In genomic region chr2:26942543-26943295, GRCh38 we compare ENCODE assay signal across 8 cellular contexts. TPM values are rescaled to one million over a fixed set of nuclear protein-coding genes. Genes with fewer than 3 reads are reported as not detected.
DNase-seq lines count a peak whose midpoint lies in the region; ATAC-seq and TF ChIP-seq lines count a peak whose summit lies in the region.

No MANE protein-coding gene starts in this region.

- H3K27ac ChIP-seq in CD4-positive, alpha-beta memory T cell (ENCODE audit: low read depth, low read length): no peak overlapping the region
- no peak overlapping the region for H3K27ac ChIP-seq in transverse colon

- TF ChIP-seq CTCF in HFFc6 (IDR thresholded peaks at IDR 0.05) (peak; percentile 96), osteocyte (IDR thresholded peaks at IDR 0.05) (peak; percentile 78), transverse colon (IDR thresholded peaks at IDR 0.05) (peak; percentile 67 to 81 (median 78))

- peaks cover 3 to 6% (median 5%) of the 10 kb centered on the region in 4 donors for H3K4me1 Mint-ChIP-seq in CD4-positive, alpha-beta memory T cell
- H3K4me1 Mint-ChIP-seq in HFFc6 (ENCODE audit: low read depth) (no peaks in the 10 kb centered on the region), osteocyte (ENCODE audit: unreplicated experiment) (no peaks in the 10 kb centered on the region)

- DNase-seq in CD4-positive, alpha-beta memory T cell: peak in 4 of 5 donors; percentile 48 to 56 (median 51)
- DNase-seq in HFFc6 (peak; percentile 25), RKO (ENCODE audit: low spot score) (peak; percentile 38), globus pallidus (ENCODE audit: low spot score) (peak; percentile 65), osteocyte (ENCODE audit: extremely low spot score, unreplicated experiment) (no peak), transverse colon (peak; percentile 66)
- peak; percentile 87 for DNase-seq in activated effector memory CD4-positive, alpha-beta T cell treated with anti-CD3 and anti-CD28 coated beads, Interleukin-2, amount 50 U/mL, for 16 hours

- CTCF ChIA-PET in CD4-positive, alpha-beta memory T cell (lab: Charles Lee; ENCODE audit: partially characterized antibody): interaction anchor here (0.8 to 8.1 kb wide), 8 partner anchors 10 to 101 kb away, joined by 3 to 64 read pairs (median 4); no protein-coding TSS in a partner anchor

- no peaks in the 10 kb centered on the region for H3K36me3 ChIP-seq in CD4-positive, alpha-beta memory T cell (ENCODE audit: insufficient read depth, low read length)
- no peaks in the 10 kb centered on the region for H3K36me3 ChIP-seq in transverse colon

- H3K9me3 ChIP-seq in CD4-positive, alpha-beta memory T cell (ENCODE audit: control insufficient read depth in 1 of 2, low read length in 2 of 2): no peaks in the 10 kb centered on the region
- H3K9me3 ChIP-seq in transverse colon: no peaks in the 10 kb centered on the region

- peaks cover 3 to 24% of the 10 kb centered on the region in 2 donors for H3K27me3 Mint-ChIP-seq in CD4-positive, alpha-beta memory T cell
- peaks cover 22% of the 10 kb centered on the region for H3K27me3 Mint-ChIP-seq in HFFc6 (ENCODE audit: insufficient read depth)
- peaks cover 21% of the 10 kb centered on the region for H3K27me3 Mint-ChIP-seq in osteocyte (ENCODE audit: unreplicated experiment)

- TF ChIP-seq EP300 in transverse colon (IDR thresholded peaks at IDR 0.05; ENCODE audit: low read depth): no peak

- peak overlapping the region in 1 of 7 donors; percentile 46 for H3K27ac Mint-ChIP-seq in CD4-positive, alpha-beta memory T cell
- H3K27ac Mint-ChIP-seq in HFFc6 (no peak overlapping the region), osteocyte (ENCODE audit: unreplicated experiment) (no peak overlapping the region)

- no peak for ATAC-seq in HG03108 (IDR thresholded peaks at IDR 0.05; ENCODE audit: unreplicated experiment)

- H3K36me3 Mint-ChIP-seq in CD4-positive, alpha-beta memory T cell: no peaks in the 10 kb centered on the region
- H3K36me3 Mint-ChIP-seq in HFFc6 (ENCODE audit: low read depth): no peaks in the 10 kb centered on the region
- H3K36me3 Mint-ChIP-seq in osteocyte (ENCODE audit: unreplicated experiment): no peaks in the 10 kb centered on the region

- in situ Hi-C loops in transverse colon (cut with MboI; ENCODE audit: low pct_ligation_motif_present in 1 of 4, low pct_unique_long_range_greater_than_20kb in 1 of 4, low sequenced_read_pairs in 3 of 4): loop anchor here in 2 of 4 donors (10.0 kb wide), 1 partner anchor 98 kb away; the partner anchor contains the start of gene DPYSL5 (in 2 of the 2)

- intact Hi-C loops in CD4-positive, alpha-beta memory T cell (cut with micrococcal nuclease): no loop called here
- intact Hi-C loops in transverse colon (cut with DNase I; ENCODE audit: low total_unique reads): loop anchor here (5.0 kb wide), 1 partner anchor 95 kb away; the partner anchor contains the start of gene DPYSL5

- no peaks in the 10 kb centered on the region for H3K27me3 ChIP-seq in CD4-positive, alpha-beta memory T cell (ENCODE audit: insufficient read depth, low read length)
- H3K27me3 ChIP-seq in transverse colon: peaks cover 28% of the 10 kb centered on the region

- H3K4me3 Mint-ChIP-seq in CD4-positive, alpha-beta memory T cell: no peak overlapping the region
- H3K4me3 Mint-ChIP-seq in HFFc6: no peak overlapping the region
- no peak overlapping the region for H3K4me3 Mint-ChIP-seq in osteocyte (ENCODE audit: unreplicated experiment)

- POLR2A ChIA-PET in CD4-positive, alpha-beta memory T cell (lab: Charles Lee; ENCODE audit: partially characterized antibody): no interaction called here

- H3K9me3 Mint-ChIP-seq in CD4-positive, alpha-beta memory T cell: no peaks in the 10 kb centered on the region
- H3K9me3 Mint-ChIP-seq in HFFc6 (no peaks in the 10 kb centered on the region), osteocyte (ENCODE audit: unreplicated experiment) (no peaks in the 10 kb centered on the region)

- TF ChIP-seq POLR2A in transverse colon (IDR thresholded peaks at IDR 0.05): no peak

- no peaks in the 10 kb centered on the region for H3K4me1 ChIP-seq in CD4-positive, alpha-beta memory T cell (ENCODE audit: insufficient read depth, low read length)
- peaks cover 0 to 8% (median 0%) of the 10 kb centered on the region in 4 donors for H3K4me1 ChIP-seq in transverse colon

- 38% methylated on average over 28 of the region's 28 CpGs; no CpG with 5 or more reads in 1 of the 2 donors for WGBS in transverse colon (ENCODE audit: low coverage in 1 of 2), 2 donors

- no peak overlapping the region for H3K4me3 ChIP-seq in CD4-positive, alpha-beta memory T cell (ENCODE audit: low read length in 2 of 2)
- no peak overlapping the region for H3K4me3 ChIP-seq in transverse colon

RNA-seq across cellular contexts. Expression of gene MAPRE3, which starts 27.7 kb away (rescaled TPM):
- total RNA-seq in CD4-positive, alpha-beta memory T cell: 1 to 10 TPM; 3.4 to 3.6 TPM
- polyA plus RNA-seq in CD4-positive, alpha-beta memory T cell: 1 to 10 TPM; 1.3 to 2.5 TPM
- total RNA-seq in HFFc6 (2021; fragmentation: NEBNext Ultra II Directional; extraction: Animal tissue kit (Norgen Biotek cat#: 25700)): 10 to 100 TPM; 17.0 to 20.4 (median 17.7) TPM
- 9.4 and 9.5 TPM in 2 replicates for total RNA-seq in osteocyte
- 10 to 100 TPM; 16.8 to 64.7 (median 32.9) TPM for total RNA-seq in transverse colon
